Comparison of ENCODE assay signal across 20 cellular contexts in genomic region chr5:172805018-172805683, GRCh38.
"Had no signal": no experiment of that assay in that cellular context is flagged by ENCODE, and none has a peak within 500 bp of the region (broad histone marks: within the 10 kb centered on the region; RNA-seq: fewer than 3 reads in every experiment).

No MANE protein-coding gene starts in this region.

- H3K9me3 ChIP-seq: adrenal gland, breast epithelium, suprapubic skin had no signal

- ATAC-seq: effector memory CD8-positive, alpha-beta T cell; T-cell had no signal

- H3K27me3 Mint-ChIP-seq: effector memory CD8-positive, alpha-beta T cell; stimulated activated naive CD8-positive, alpha-beta T cell treated with anti-CD3 and anti-CD28 coated beads, Interleukin-15, Interleukin-2, amounts not matched to agents 100 ng/mL and 50 ng/mL, for 24 hours; T-cell had no signal

- H3K4me1 ChIP-seq: breast epithelium, uterus had no signal

- H3K4me3 Mint-ChIP-seq: activated CD4-positive, alpha-beta memory T cell treated with anti-CD3 and anti-CD28 coated beads, Interleukin-2, amount 10 ng/mL, durations not matched to agents 7 days and 5 days; activated naive CD4-positive, alpha-beta T cell treated with anti-CD3 and anti-CD28 coated beads, Interleukin-2, amount 10 ng/mL, durations not matched to agents 7 days and 5 days; effector memory CD8-positive, alpha-beta T cell; nephron progenitor cell; stimulated activated naive CD8-positive, alpha-beta T cell treated with anti-CD3 and anti-CD28 coated beads, Interleukin-15, Interleukin-2, amounts not matched to agents 100 ng/mL and 50 ng/mL, for 24 hours; T-cell had no signal

- H3K27ac Mint-ChIP-seq: activated CD4-positive, alpha-beta memory T cell treated with anti-CD3 and anti-CD28 coated beads, Interleukin-2, amount 10 ng/mL, durations not matched to agents 7 days and 5 days; activated naive CD4-positive, alpha-beta T cell treated with anti-CD3 and anti-CD28 coated beads, Interleukin-2, amount 10 ng/mL, durations not matched to agents 7 days and 5 days; nephron progenitor cell; stimulated activated naive CD8-positive, alpha-beta T cell treated with anti-CD3 and anti-CD28 coated beads, Interleukin-15, Interleukin-2, amounts not matched to agents 100 ng/mL and 50 ng/mL, for 24 hours had no signal

- H3K9me3 Mint-ChIP-seq: effector memory CD8-positive, alpha-beta T cell; stimulated activated naive CD8-positive, alpha-beta T cell treated with anti-CD3 and anti-CD28 coated beads, Interleukin-15, Interleukin-2, amounts not matched to agents 100 ng/mL and 50 ng/mL, for 24 hours; T-cell had no signal

- H3K36me3 ChIP-seq: adrenal gland, breast epithelium, suprapubic skin, transverse colon, uterus had no signal

- H3K27me3 ChIP-seq: adrenal gland, breast epithelium, suprapubic skin, transverse colon, uterus had no signal

- DNase-seq: activated CD4-positive, alpha-beta memory T cell treated with anti-CD3 and anti-CD28 coated beads, Interleukin-2, amount 10 ng/mL, durations not matched to agents 7 days and 5 days; activated CD4-positive, alpha-beta T cell treated with anti-CD3 and anti-CD28 coated beads for 48 hours; activated CD4-positive, CD25-positive, alpha-beta regulatory T cell; activated naive CD4-positive, alpha-beta T cell treated with anti-CD3 and anti-CD28 coated beads, Interleukin-2, amount 10 ng/mL, durations not matched to agents 7 days and 5 days; activated T-cell treated with anti-CD3 and anti-CD28 coated beads, Interleukin-2, amount 50 U/mL, for 1 hour; dermis blood vessel endothelial cell; effector memory CD8-positive, alpha-beta T cell; nephron progenitor cell; occipital lobe; retina; stimulated activated CD8-positive, alpha-beta memory T cell treated with anti-CD3 and anti-CD28 coated beads, Interleukin-4, amount 100 ng/mL, for 48 hours; T-cell; T-helper 9 cell; transverse colon; uterus had no signal

- H3K4me3 ChIP-seq: adrenal gland, breast epithelium, suprapubic skin, transverse colon, uterus had no signal

- H3K36me3 Mint-ChIP-seq: activated naive CD4-positive, alpha-beta T cell treated with anti-CD3 and anti-CD28 coated beads, Interleukin-2, amount 10 ng/mL, durations not matched to agents 7 days and 5 days; T-cell had no signal

- FAIRE-seq: astrocyte had no signal

- H3K27ac ChIP-seq: breast epithelium had no signal
